In genomic region chr12:115385141-115385540, GRCh38 we compare ENCODE assay signal across 26 cellular contexts.
"Had no signal": no experiment of that assay in that cellular context is flagged by ENCODE, and none has a peak within 500 bp of the region (broad histone marks: within the 10 kb centered on the region; RNA-seq: fewer than 3 reads in every experiment).

No MANE protein-coding gene starts in this region.

- H3K9me2 ChIP-seq: SK-N-SH had no signal

- H3K9ac ChIP-seq: SK-N-SH had no signal

- H3K9me3 Mint-ChIP-seq: activated CD4-positive, alpha-beta T cell treated with anti-CD3 and anti-CD28 coated beads, Interleukin-2, amount 10 ng/mL, durations not matched to agents 7 days and 5 days had no signal

- H3K36me3 ChIP-seq: SJCRH30 had no signal

- H3K4me3 ChIP-seq: SJCRH30 had no signal

- ATAC-seq: Panc1 had no signal

- H3K4me1 ChIP-seq: SJCRH30 had no signal

- H3K4me2 ChIP-seq: SK-N-SH had no signal

- H3K9me3 ChIP-seq: SJCRH30, SK-N-SH had no signal

- H3K4me1 Mint-ChIP-seq: activated CD4-positive, alpha-beta memory T cell treated with anti-CD3 and anti-CD28 coated beads, Interleukin-2, amount 10 ng/mL, durations not matched to agents 7 days and 5 days; activated CD4-positive, alpha-beta T cell treated with anti-CD3 and anti-CD28 coated beads, Interleukin-2, amount 10 ng/mL, durations not matched to agents 7 days and 5 days; activated naive CD4-positive, alpha-beta T cell treated with anti-CD3 and anti-CD28 coated beads, Interleukin-2, amount 10 ng/mL, durations not matched to agents 7 days and 5 days; activated naive CD8-positive, alpha-beta T cell treated with anti-CD3 and anti-CD28 coated beads for 36 hours; IgD-negative memory B cell had no signal

- H3K4me3 Mint-ChIP-seq: activated CD4-positive, alpha-beta memory T cell treated with anti-CD3 and anti-CD28 coated beads, Interleukin-2, amount 10 ng/mL, durations not matched to agents 7 days and 5 days; activated CD4-positive, alpha-beta T cell treated with anti-CD3 and anti-CD28 coated beads, Interleukin-2, amount 10 ng/mL, durations not matched to agents 7 days and 5 days; activated naive CD4-positive, alpha-beta T cell treated with anti-CD3 and anti-CD28 coated beads, Interleukin-2, amount 10 ng/mL, durations not matched to agents 7 days and 5 days; activated naive CD8-positive, alpha-beta T cell treated with anti-CD3 and anti-CD28 coated beads for 36 hours; IgD-negative memory B cell had no signal

- H3K27me3 Mint-ChIP-seq: activated CD4-positive, alpha-beta memory T cell treated with anti-CD3 and anti-CD28 coated beads, Interleukin-2, amount 10 ng/mL, durations not matched to agents 7 days and 5 days; activated CD4-positive, alpha-beta T cell treated with anti-CD3 and anti-CD28 coated beads, Interleukin-2, amount 10 ng/mL, durations not matched to agents 7 days and 5 days; activated naive CD4-positive, alpha-beta T cell treated with anti-CD3 and anti-CD28 coated beads, Interleukin-2, amount 10 ng/mL, durations not matched to agents 7 days and 5 days had no signal

- H3K27ac Mint-ChIP-seq: activated CD4-positive, alpha-beta memory T cell treated with anti-CD3 and anti-CD28 coated beads, Interleukin-2, amount 10 ng/mL, durations not matched to agents 7 days and 5 days; activated CD4-positive, alpha-beta T cell treated with anti-CD3 and anti-CD28 coated beads, Interleukin-2, amount 10 ng/mL, durations not matched to agents 7 days and 5 days; activated naive CD4-positive, alpha-beta T cell treated with anti-CD3 and anti-CD28 coated beads, Interleukin-2, amount 10 ng/mL, durations not matched to agents 7 days and 5 days; activated naive CD8-positive, alpha-beta T cell treated with anti-CD3 and anti-CD28 coated beads for 36 hours; activated T-helper 2 cell treated with anti-CD3 and anti-CD28 coated beads, Interferon-gamma antibody, Interleukin-2, Interleukin-4, amounts not matched to agents 10 μg/mL and 5 μg/mL and 100 μg/mL, durations not matched to agents 14 hours and 24 hours and 36 hours; IgD-negative memory B cell had no signal

- H3K27me3 ChIP-seq: SJCRH30 had no signal

- H3K36me3 Mint-ChIP-seq: activated naive CD4-positive, alpha-beta T cell treated with anti-CD3 and anti-CD28 coated beads, Interleukin-2, amount 10 ng/mL, durations not matched to agents 7 days and 5 days; activated naive CD8-positive, alpha-beta T cell treated with anti-CD3 and anti-CD28 coated beads for 36 hours had no signal

- H3K27ac ChIP-seq: SJCRH30, VCaP had no signal

- DNase-seq: activated CD4-positive, alpha-beta memory T cell treated with anti-CD3 and anti-CD28 coated beads, Interleukin-2, amount 10 ng/mL, durations not matched to agents 7 days and 5 days; activated CD4-positive, alpha-beta T cell treated with anti-CD3 and anti-CD28 coated beads, Interleukin-2, amount 10 ng/mL, durations not matched to agents 7 days and 5 days; activated CD4-positive, CD25-positive, alpha-beta regulatory T cell; activated gamma-delta T cell treated with Interleukin-2 at 50 U/mL for 16 hours; activated naive CD4-positive, alpha-beta T cell treated with anti-CD3 and anti-CD28 coated beads, Interleukin-2, amount 10 ng/mL, durations not matched to agents 7 days and 5 days; activated naive CD8-positive, alpha-beta T cell treated with anti-CD3 and anti-CD28 coated beads for 36 hours; activated T-cell treated with anti-CD3 and anti-CD28 coated beads for 4 hours; activated T-cell treated with anti-CD3 and anti-CD28 coated beads, Interleukin-2, amount 50 U/mL, for 48 hours; anterior cingulate cortex; KG1; NCI-H1092; NCI-H1417; NCI-H1930; NCI-H345; NCI-H510A; NCI-H526 treated with DMSO at 0.1 percent for 48 hours; NCI-H82; Right ventricle myocardium superior; RPMI8226; SJCRH30; SK-N-SH; T-helper 1 cell had no signal
